In genomic region chr12:116962197-116962596, GRCh38 we compare ENCODE assay signal across 19 cellular contexts. TPM values are rescaled to one million over a fixed set of nuclear protein-coding genes. Genes with fewer than 3 reads are reported as not detected.
A peak's percentile ranks its signal among the peaks of the same experiment; 100 is the strongest.
DNase-seq lines count a peak whose midpoint lies in the region; ATAC-seq and TF ChIP-seq lines count a peak whose summit lies in the region.
"Had no signal": no experiment of that assay in that cellular context is flagged by ENCODE, and none has a peak within 500 bp of the region (broad histone marks: within the 10 kb centered on the region; RNA-seq: fewer than 3 reads in every experiment).

No MANE protein-coding gene starts in this region.

- no peak for TF ChIP-seq CTCF in NB4 (IDR thresholded peaks at IDR 0.05; ENCODE audit: low read depth, low read length)
- TF ChIP-seq CTCF in stomach (IDR thresholded peaks at IDR 0.05), result no peak

- TF ChIP-seq EP300 in stomach (IDR thresholded peaks at IDR 0.05), result no peak

- H3K4me1 Mint-ChIP-seq in immature natural killer cell, result peaks cover 30 to 43% of the 10 kb centered on the region in 2 donors

- H3K9me3 ChIP-seq in stomach (no peaks in the 10 kb centered on the region), right cardiac atrium (ENCODE audit: control insufficient read depth, low read length) (no peaks in the 10 kb centered on the region)
- H3K9me3 ChIP-seq: mucosa of descending colon, pancreas, upper lobe of right lung had no signal

- H3K36me3 ChIP-seq in stomach, result peaks cover 10 to 26% (median 24%) of the 10 kb centered on the region in 4 donors
- H3K36me3 ChIP-seq: pancreas had no signal

- ATAC-seq in HG02981 (IDR thresholded peaks at IDR 0.05; ENCODE audit: unreplicated experiment) (no peak), right cardiac atrium (no peak)
- ATAC-seq: mucosa of descending colon, Right ventricle myocardium inferior, upper lobe of right lung had no signal

- H3K27ac ChIP-seq in stomach (peak overlapping the region; percentile 16 to 77 (median 61)), right cardiac atrium (ENCODE audit: low read length) (no peak overlapping the region)
- H3K27ac ChIP-seq: pancreas, skin epidermis, upper lobe of right lung had no signal

- H3K36me3 Mint-ChIP-seq in immature natural killer cell, result peaks cover 0 to 12% (median 10%) of the 10 kb centered on the region in 3 donors

- H3K4me1 ChIP-seq in stomach (peaks cover 5 to 40% (median 20%) of the 10 kb centered on the region in 4 donors), right cardiac atrium (ENCODE audit: control insufficient read depth, insufficient read depth, low read length) (no peaks in the 10 kb centered on the region)
- H3K4me1 ChIP-seq: pancreas, upper lobe of right lung had no signal

- peak overlapping the region in 1 of 5 donors; percentile 58 for H3K4me3 Mint-ChIP-seq in immature natural killer cell

- H3K9me3 Mint-ChIP-seq in immature natural killer cell, result no peaks in the 10 kb centered on the region
- H3K9me3 Mint-ChIP-seq: activated T-helper 2 cell treated with anti-CD3 and anti-CD28 coated beads, Interferon-gamma antibody, Interleukin-2, Interleukin-4, amounts not matched to agents 10 μg/mL and 5 μg/mL and 100 μg/mL, durations not matched to agents 14 hours and 24 hours and 36 hours; T-helper 1 cell treated with Interleukin-12 subunit alpha and Interleukin-12 subunit beta and Interleukin-4 antibody, amounts not matched to agents 30 μg/mL and 1 μg/mL, for 36 hours had no signal

- WGBS in stomach, 5 donors, result 60 to 83% (median 70%) methylated on average over 4 of the region's 4 CpGs
- 79% methylated on average over 4 of the region's 4 CpGs for WGBS in right cardiac atrium

- peaks cover 0 to 4% (median 0%) of the 10 kb centered on the region in 3 donors for H3K27me3 Mint-ChIP-seq in immature natural killer cell (ENCODE audit: low read depth in 3 of 3)

- peak; percentile 28 for DNase-seq in activated T-cell treated with anti-CD3 and anti-CD28 coated beads, Interleukin-2, amount 50 U/mL, for 48 hours
- DNase-seq in activated T-cell treated with anti-CD3 and anti-CD28 coated beads for 4 hours (no peak), NB4 (ENCODE audit: low read depth) (peak; percentile 63), immature natural killer cell (peak in 2 of 3 donors; percentile 7 to 10), stomach (no peak), GM19240 (ENCODE audit: insufficient read length, low spot score) (no peak), right cardiac atrium (no peak)
- DNase-seq: activated CD4-positive, CD25-positive, alpha-beta regulatory T cell treated with anti-CD3 and anti-CD28 coated beads, Interleukin-2, amount 50 U/mL, for 72 hours; mucosa of descending colon; NCI-H1436 treated with DMSO at 0.1 percent for 48 hours; NCI-H226; pancreas; stimulated activated naive CD4-positive, alpha-beta T cell treated with Interleukin-2 at 50 U/mL for 16 hours; upper lobe of right lung had no signal

- H3K27me3 ChIP-seq in stomach (no peaks in the 10 kb centered on the region), right cardiac atrium (ENCODE audit: control insufficient read depth, insufficient read depth) (no peaks in the 10 kb centered on the region)
- H3K27me3 ChIP-seq: pancreas, upper lobe of right lung had no signal

- H3K4me3 ChIP-seq in NB4 (ENCODE audit: low read depth, low read length) (no peak overlapping the region), stomach (no peak overlapping the region), right cardiac atrium (ENCODE audit: low read length) (no peak overlapping the region)
- H3K4me3 ChIP-seq: mucosa of descending colon, pancreas, skin epidermis, upper lobe of right lung had no signal

- intact Hi-C loops in stomach (cut with DNase I; ENCODE audit: low total_unique reads), result no loop called here
- intact Hi-C loops in right cardiac atrium (cut with DNase I), result no loop called here

- H3K27ac Mint-ChIP-seq in immature natural killer cell, result peak overlapping the region in 3 of 6 donors; percentile 4 to 85 (median 62)
- H3K27ac Mint-ChIP-seq: activated T-helper 2 cell treated with anti-CD3 and anti-CD28 coated beads, Interferon-gamma antibody, Interleukin-2, Interleukin-4, amounts not matched to agents 10 μg/mL and 5 μg/mL and 100 μg/mL, durations not matched to agents 14 hours and 24 hours and 36 hours had no signal

- TF ChIP-seq POLR2A in NB4 (IDR thresholded peaks at IDR 0.05; ENCODE audit: extremely low read depth, insufficient read length) (no peak), stomach (IDR thresholded peaks at IDR 0.05) (no peak)

RNA-seq across cellular contexts. Expression of gene FBXW8, which starts 51.4 kb away (rescaled TPM):
- polyA plus RNA-seq in immature natural killer cell (10 to 100 TPM in 2 of 3 donors, 1 to 10 TPM in 1; 6.6 to 11.6 (median 10.6) TPM), stomach (1 to 10 TPM; 3.2 to 4.1 (median 3.3) TPM), right cardiac atrium (3.3 TPM)
- total RNA-seq in stomach (10 to 100 TPM in 3 of 5 donors, 1 to 10 TPM in 2; 4.1 to 28.7 (median 19.6) TPM), right cardiac atrium (10 to 100 TPM in 1 of 4 donors, 1 to 10 TPM in 3; 5.8 to 10.2 (median 7.6) TPM)

Comparison
In these comparisons a context has a peak if more than half of its experiments do, and no peak if none do; other contexts are left out.
1. DNase-seq: peak in activated T-cell treated with anti-CD3 and anti-CD28 coated beads, Interleukin-2, amount 50 U/mL, for 48 hours (2 of 2), NB4 (single experiment) and immature natural killer cell (2 of 3); none in activated T-cell treated with anti-CD3 and anti-CD28 coated beads for 4 hours (single experiment), stomach (single experiment), GM19240 (single experiment) and right cardiac atrium (0 of 3).